ENCODE assay signal across 1 cellular context in the genomic region with DNA sequence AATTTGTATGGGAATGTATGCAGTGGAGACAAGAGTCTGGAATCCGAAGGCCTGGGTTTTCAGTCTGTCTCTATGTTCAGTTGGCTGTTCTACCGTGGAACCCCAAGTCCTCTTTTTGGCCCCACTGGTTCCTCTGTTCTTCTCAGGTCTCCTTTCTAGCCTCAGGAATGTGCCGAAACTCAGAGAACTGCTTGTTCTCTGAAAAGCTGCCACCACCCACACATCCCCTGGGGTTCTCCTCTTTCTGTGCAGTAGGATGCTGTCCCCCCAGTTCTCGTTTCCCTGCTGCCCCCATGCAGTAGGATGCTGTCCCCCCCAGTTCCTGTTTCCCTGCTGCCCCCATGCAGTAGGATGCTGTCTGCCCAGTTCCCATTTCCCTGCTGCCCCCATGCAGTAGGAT.
TF ChIP-seq lines count a peak whose summit lies in the region.

No MANE protein-coding gene starts in this region.

TF ChIP-seq in WTC11, 78 proteins besides CTCF, POLR2A, EP300 and RAD21 (continued from another document):
- TF ChIP-seq, protein P1, sequence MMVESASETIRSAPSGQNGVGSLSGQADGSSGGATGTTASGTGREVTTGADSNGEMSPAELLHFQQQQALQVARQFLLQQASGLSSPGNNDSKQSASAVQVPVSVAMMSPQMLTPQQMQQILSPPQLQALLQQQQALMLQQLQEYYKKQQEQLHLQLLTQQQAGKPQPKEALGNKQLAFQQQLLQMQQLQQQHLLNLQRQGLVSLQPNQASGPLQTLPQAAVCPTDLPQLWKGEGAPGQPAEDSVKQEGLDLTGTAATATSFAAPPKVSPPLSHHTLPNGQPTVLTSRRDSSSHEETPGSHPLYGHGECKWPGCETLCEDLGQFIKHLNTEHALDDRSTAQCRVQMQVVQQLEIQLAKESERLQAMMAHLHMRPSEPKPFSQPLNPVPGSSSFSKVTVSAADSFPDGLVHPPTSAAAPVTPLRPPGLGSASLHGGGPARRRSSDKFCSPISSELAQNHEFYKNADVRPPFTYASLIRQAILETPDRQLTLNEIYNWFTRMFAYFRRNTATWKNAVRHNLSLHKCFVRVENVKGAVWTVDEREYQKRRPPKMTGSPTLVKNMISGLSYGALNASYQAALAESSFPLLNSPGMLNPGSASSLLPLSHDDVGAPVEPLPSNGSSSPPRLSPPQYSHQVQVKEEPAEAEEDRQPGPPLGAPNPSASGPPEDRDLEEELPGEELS (CRISPR knock-in tag; IDR thresholded peaks at IDR 0.05): no peak
- TF ChIP-seq, protein P2, sequence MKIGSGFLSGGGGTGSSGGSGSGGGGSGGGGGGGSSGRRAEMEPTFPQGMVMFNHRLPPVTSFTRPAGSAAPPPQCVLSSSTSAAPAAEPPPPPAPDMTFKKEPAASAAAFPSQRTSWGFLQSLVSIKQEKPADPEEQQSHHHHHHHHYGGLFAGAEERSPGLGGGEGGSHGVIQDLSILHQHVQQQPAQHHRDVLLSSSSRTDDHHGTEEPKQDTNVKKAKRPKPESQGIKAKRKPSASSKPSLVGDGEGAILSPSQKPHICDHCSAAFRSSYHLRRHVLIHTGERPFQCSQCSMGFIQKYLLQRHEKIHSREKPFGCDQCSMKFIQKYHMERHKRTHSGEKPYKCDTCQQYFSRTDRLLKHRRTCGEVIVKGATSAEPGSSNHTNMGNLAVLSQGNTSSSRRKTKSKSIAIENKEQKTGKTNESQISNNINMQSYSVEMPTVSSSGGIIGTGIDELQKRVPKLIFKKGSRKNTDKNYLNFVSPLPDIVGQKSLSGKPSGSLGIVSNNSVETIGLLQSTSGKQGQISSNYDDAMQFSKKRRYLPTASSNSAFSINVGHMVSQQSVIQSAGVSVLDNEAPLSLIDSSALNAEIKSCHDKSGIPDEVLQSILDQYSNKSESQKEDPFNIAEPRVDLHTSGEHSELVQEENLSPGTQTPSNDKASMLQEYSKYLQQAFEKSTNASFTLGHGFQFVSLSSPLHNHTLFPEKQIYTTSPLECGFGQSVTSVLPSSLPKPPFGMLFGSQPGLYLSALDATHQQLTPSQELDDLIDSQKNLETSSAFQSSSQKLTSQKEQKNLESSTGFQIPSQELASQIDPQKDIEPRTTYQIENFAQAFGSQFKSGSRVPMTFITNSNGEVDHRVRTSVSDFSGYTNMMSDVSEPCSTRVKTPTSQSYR (CRISPR knock-in tag; IDR thresholded peaks at IDR 0.05): no peak
- TF ChIP-seq TP53 (CRISPR knock-in tag; IDR thresholded peaks at IDR 0.05) (no peak), HMGA2 (CRISPR knock-in tag; IDR thresholded peaks at IDR 0.05) (no peak)
TF ChIP-seq in WTC11: peak in this region for 0.
